Comparison of ENCODE assay signal across 1 cellular context in genomic region chr4:152997235-152997735, GRCh38.
TF ChIP-seq lines count a peak whose summit lies in the region.

No MANE protein-coding gene starts in this region.

TF ChIP-seq in H1, 55 proteins besides CTCF, POLR2A, EP300 and RAD21:
- TF ChIP-seq JUND (IDR thresholded peaks at IDR 0.05; ENCODE audit: low read length) (no peak), CBX8 (IDR thresholded peaks at IDR 0.05; ENCODE audit: borderline replicate concordance, low read depth, low read length) (no peak)
